12 cellular contexts compared by ENCODE assay signal in the genomic region with DNA sequence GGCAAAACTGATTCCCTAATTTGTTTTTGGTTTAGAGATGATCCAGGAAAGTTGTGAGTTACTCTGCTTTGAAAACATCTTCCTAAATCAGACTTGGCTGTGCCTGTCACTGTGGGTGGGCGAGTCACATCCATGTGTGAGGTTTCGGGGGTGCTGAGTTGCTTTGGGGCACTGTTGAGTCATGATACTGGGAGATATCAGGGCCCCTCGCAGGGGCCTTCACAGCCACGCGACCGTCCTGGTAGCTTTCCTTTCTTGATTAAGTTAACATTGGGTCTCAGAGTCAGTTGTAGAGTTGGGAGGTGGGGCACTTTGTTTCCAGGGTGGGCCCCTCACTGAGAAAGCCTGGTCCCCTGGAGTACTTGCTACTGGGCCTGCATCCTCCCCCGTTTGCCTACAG. TPM values are rescaled to one million over a fixed set of nuclear protein-coding genes. Genes with fewer than 3 reads are reported as not detected.
DNase-seq lines count a peak whose midpoint lies in the region; TF ChIP-seq lines count a peak whose summit lies in the region.
"Had no signal": no experiment of that assay in that cellular context is flagged by ENCODE, and none has a peak within 500 bp of the region (broad histone marks: within the 10 kb centered on the region; RNA-seq: fewer than 3 reads in every experiment).

No MANE protein-coding gene starts in this region.

- H2AFZ ChIP-seq in Karpas-422 (ENCODE audit: low read length): no peak overlapping the region

- H3K9me2 ChIP-seq in Karpas-422 (replicated peaks; ENCODE audit: insufficient read depth, low read length): no peaks in the 10 kb centered on the region

- peaks cover 65% of the 10 kb centered on the region for H3K4me1 Mint-ChIP-seq in activated naive CD8-positive, alpha-beta T cell treated with anti-CD3 and anti-CD28 coated beads for 36 hours

- peak overlapping the region; percentile 40 for H3K4me3 Mint-ChIP-seq in activated naive CD8-positive, alpha-beta T cell treated with anti-CD3 and anti-CD28 coated beads for 36 hours
- H3K4me3 Mint-ChIP-seq: naive B cell had no signal

- H3K9ac ChIP-seq in Karpas-422 (ENCODE audit: low read length): no peak overlapping the region

- DNase-seq in AG10803 (ENCODE audit: low read depth) (peak; percentile 29), SJSA1 (ENCODE audit: low read depth in 1 of 2, low spot score in 2 of 2) (peak; percentile 36 to 60), DMS153 treated with DMSO at 0.1 percent for 48 hours (lab: John Stamatoyannopoulos, UW; ENCODE audit: unreplicated experiment) (no peak), Karpas-422 (no peak), dorsolateral prefrontal cortex (no peak)
- DNase-seq in activated naive CD8-positive, alpha-beta T cell treated with anti-CD3 and anti-CD28 coated beads for 36 hours: peak; percentile 78
- peak; percentile 83 for DNase-seq in stimulated activated CD4-positive, alpha-beta T cell treated with anti-CD3 and anti-CD28 coated beads, Interleukin-15, amount 100 ng/mL, for 24 hours
- no peak for DNase-seq in effector CD8-positive, alpha-beta T cell (lab: John Stamatoyannopoulos, UW)
- DNase-seq: C1 segment of cervical spinal cord, naive B cell, NCI-H2171 treated with DMSO at 0.1 percent for 48 hours, Right ventricle myocardium superior had no signal

- peak overlapping the region; percentile 86 for H3K27ac Mint-ChIP-seq in activated naive CD8-positive, alpha-beta T cell treated with anti-CD3 and anti-CD28 coated beads for 36 hours
- H3K27ac Mint-ChIP-seq: naive B cell had no signal

- H3K36me3 ChIP-seq in SJSA1 (no peaks in the 10 kb centered on the region), Karpas-422 (ENCODE audit: insufficient read depth, low read length) (no peaks in the 10 kb centered on the region)

- no peaks in the 10 kb centered on the region for H4K20me1 ChIP-seq in Karpas-422 (ENCODE audit: insufficient read depth, low read depth, low read length)

- intact Hi-C loops in dorsolateral prefrontal cortex (cut with DNase I): no loop called here

- no peaks in the 10 kb centered on the region for H3K27me3 Mint-ChIP-seq in activated naive CD8-positive, alpha-beta T cell treated with anti-CD3 and anti-CD28 coated beads for 36 hours
- H3K27me3 Mint-ChIP-seq: naive B cell had no signal

- no peaks in the 10 kb centered on the region for H3K79me2 ChIP-seq in Karpas-422 (ENCODE audit: low read length)

- no peaks in the 10 kb centered on the region for H3K27me3 ChIP-seq in SJSA1 (replicated peaks)
- no peaks in the 10 kb centered on the region for H3K27me3 ChIP-seq in Karpas-422 (ENCODE audit: low read length)
- H3K27me3 ChIP-seq in dorsolateral prefrontal cortex: no peaks in the 10 kb centered on the region

- peaks cover 2% of the 10 kb centered on the region for H3K9me3 Mint-ChIP-seq in activated naive CD8-positive, alpha-beta T cell treated with anti-CD3 and anti-CD28 coated beads for 36 hours
- H3K9me3 Mint-ChIP-seq: naive B cell had no signal

- H3K27ac ChIP-seq in SJSA1 (peak overlapping the region; percentile 33), Karpas-422 (ENCODE audit: low read length) (no peak overlapping the region), dorsolateral prefrontal cortex (no peak overlapping the region)

- peaks cover 23% of the 10 kb centered on the region for H3K36me3 Mint-ChIP-seq in activated naive CD8-positive, alpha-beta T cell treated with anti-CD3 and anti-CD28 coated beads for 36 hours
- H3K36me3 Mint-ChIP-seq: naive B cell had no signal

- H3K4me1 ChIP-seq in SJSA1 (replicated peaks) (peaks cover 66% of the 10 kb centered on the region), Karpas-422 (ENCODE audit: low read length) (no peaks in the 10 kb centered on the region)

- H3K4me2 ChIP-seq in Karpas-422 (ENCODE audit: low read depth, low read length, poor library complexity, severe bottlenecking): no peak overlapping the region

- H3K4me3 ChIP-seq in AG10803 (ENCODE audit: low read length): no peak overlapping the region
- H3K4me3 ChIP-seq in SJSA1: no peak overlapping the region
- no peak overlapping the region for H3K4me3 ChIP-seq in Karpas-422 (ENCODE audit: low read length)
- H3K4me3 ChIP-seq in dorsolateral prefrontal cortex: no peak overlapping the region

- H3K9me3 ChIP-seq in SJSA1 (replicated peaks) (no peaks in the 10 kb centered on the region), Karpas-422 (ENCODE audit: low read length) (no peaks in the 10 kb centered on the region)

- TF ChIP-seq CTCF in AG10803 (conservative IDR thresholded peaks at IDR 0.05; ENCODE audit: low read length) (no peak), dorsolateral prefrontal cortex (IDR thresholded peaks at IDR 0.05 in 54 of 56, conservative IDR thresholded peaks at IDR 0.05 in 2 of 56; ENCODE audit: low read depth in 1 of 56, partially characterized antibody in 56 of 56) (no peak)

RNA-seq across cellular contexts. Expression of a gene that starts 58.3 kb away (rescaled TPM):
- total RNA-seq in SJSA1 (2014; rRNA removed; shearing (Covaris generic)): 0.50 TPM in 1 of 2 replicates, not detected in the other
- total RNA-seq in activated naive CD8-positive, alpha-beta T cell treated with anti-CD3 and anti-CD28 coated beads for 36 hours: 10 to 100 TPM; 25.1 to 25.3 TPM
- 3.6 and 5.4 TPM in 2 replicates for total RNA-seq in Karpas-422 (2014; rRNA removed; shearing (Covaris generic); ENCODE audit: low replicate concordance)
- 10 to 100 TPM in 112 of 120 experiments, 1 to 10 TPM in 8; 6.8 to 52.7 (median 20.4) TPM for total RNA-seq in dorsolateral prefrontal cortex

Comparison
In these comparisons a context has a peak if more than half of its experiments do, and no peak if none do; other contexts are left out.
1. DNase-seq: peak in AG10803 (single experiment), SJSA1 (2 of 2), activated naive CD8-positive, alpha-beta T cell treated with anti-CD3 and anti-CD28 coated beads for 36 hours (single experiment) and stimulated activated CD4-positive, alpha-beta T cell treated with anti-CD3 and anti-CD28 coated beads, Interleukin-15, amount 100 ng/mL, for 24 hours (single experiment); none in DMS153 treated with DMSO at 0.1 percent for 48 hours (single experiment), effector CD8-positive, alpha-beta T cell (single experiment), Karpas-422 (single experiment) and dorsolateral prefrontal cortex (0 of 10).